In the genomic region with DNA sequence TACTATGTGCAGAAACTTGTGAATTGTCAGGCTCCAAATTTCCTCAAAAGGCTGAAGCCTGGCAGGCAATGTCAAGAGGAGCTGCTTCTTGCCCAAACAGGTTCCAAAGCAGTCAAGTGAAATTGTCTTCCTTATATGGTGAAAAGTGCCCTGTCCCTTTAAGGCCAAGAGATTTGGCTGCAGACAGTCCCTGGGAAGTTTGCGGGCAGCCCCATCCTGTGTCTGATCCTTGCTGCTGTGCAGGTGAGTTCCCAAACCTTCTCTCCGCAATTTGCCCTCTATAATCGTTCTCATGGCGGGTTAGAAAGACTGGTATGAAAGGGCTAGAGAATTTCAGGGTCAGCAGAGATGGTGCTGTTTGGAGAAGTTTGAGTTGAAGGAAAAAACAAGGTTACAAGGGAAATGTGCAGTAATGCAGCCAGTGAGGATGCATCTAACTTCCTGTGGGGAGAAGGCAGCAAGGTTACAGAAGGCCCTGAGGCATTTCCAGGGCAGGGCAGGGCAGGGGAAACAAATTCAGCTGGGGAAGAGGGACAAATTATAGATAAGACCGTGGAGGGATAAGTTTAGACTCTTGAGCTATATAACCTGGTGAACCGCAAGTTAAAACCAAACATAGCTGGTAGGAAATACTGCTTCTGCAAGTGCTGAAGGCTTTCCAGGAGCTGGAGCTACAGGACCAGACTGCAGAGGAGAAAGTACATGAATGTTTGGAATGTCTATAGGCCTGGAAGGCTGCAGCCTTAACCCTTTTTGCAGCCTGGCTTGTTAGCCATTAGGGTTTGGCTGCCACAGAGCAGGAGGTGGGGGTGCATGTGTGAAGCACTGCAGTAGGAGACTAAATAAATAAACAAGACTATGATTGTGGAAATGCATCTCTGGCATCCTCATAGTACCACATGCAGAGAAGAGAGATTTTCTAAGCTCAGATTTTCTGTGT, we compare ENCODE assay signal across 9 cellular contexts.
A peak's percentile ranks its signal among the peaks of the same experiment; 100 is the strongest.
DNase-seq lines count a peak whose midpoint lies in the region; ATAC-seq, FAIRE-seq and TF ChIP-seq lines count a peak whose summit lies in the region.
"Had no signal": no experiment of that assay in that cellular context is flagged by ENCODE, and none has a peak within 500 bp of the region (broad histone marks: within the 10 kb centered on the region; RNA-seq: fewer than 3 reads in every experiment).

No MANE protein-coding gene starts in this region.

- TF ChIP-seq CTCF in A549 (IDR thresholded peaks at IDR 0.05): no peak

- peak overlapping the region in 1 of 10 donors; percentile 0 for H3K27ac Mint-ChIP-seq in naive thymus-derived CD8-positive, alpha-beta T cell

- H3K4me3 Mint-ChIP-seq in naive thymus-derived CD8-positive, alpha-beta T cell: no peak overlapping the region

- peaks cover 0 to under 1% (median 0%) of the 10 kb centered on the region in 3 donors for H3K36me3 Mint-ChIP-seq in naive thymus-derived CD8-positive, alpha-beta T cell

- TF ChIP-seq EP300 in A549 (IDR thresholded peaks at IDR 0.05): 0 out of 5 replicates have a peak, but pooled peaks of 1 of the 2 experiments have one; percentile 41

- peak overlapping the region; percentile 69 to 81 for H3K27ac ChIP-seq in A549
- no peak overlapping the region for H3K27ac ChIP-seq in effector memory CD4-positive, alpha-beta T cell (ENCODE audit: insufficient read depth, low read length, poor library complexity, severe bottlenecking)

- H3K4me1 ChIP-seq in A549: peaks cover 33% of the 10 kb centered on the region
- H3K4me1 ChIP-seq in effector memory CD4-positive, alpha-beta T cell (ENCODE audit: control insufficient read depth, insufficient read depth, low read length, poor library complexity, severe bottlenecking): no peaks in the 10 kb centered on the region

- peak overlapping the region; percentile 39 for H3K4me3 ChIP-seq in A549
- H3K4me3 ChIP-seq in effector memory CD4-positive, alpha-beta T cell (ENCODE audit: insufficient read depth, low read depth, low read length, poor library complexity, severe bottlenecking): no peak overlapping the region

- peak; percentile 28 to 31; a peak in 3 of 5 replicates for TF ChIP-seq RAD21 in A549 (conservative IDR thresholded peaks at IDR 0.05 in 1 of 2, IDR thresholded peaks at IDR 0.05 in 1 of 2)

- H3K9me3 Mint-ChIP-seq in naive thymus-derived CD8-positive, alpha-beta T cell: peaks cover 0 to 2% (median 0%) of the 10 kb centered on the region in 9 donors

- POLR2A ChIA-PET in A549 (lab: Yijun Ruan, JAX): interaction anchor here (0.6 to 2.8 kb wide), 5 partner anchors 17 to 63 kb away, joined by 3 to 18 read pairs (median 3); no protein-coding TSS in a partner anchor
- POLR2A ChIA-PET in naive thymus-derived CD8-positive, alpha-beta T cell (lab: Charles Lee): no interaction called here

- no peaks in the 10 kb centered on the region for H3K27me3 ChIP-seq in effector memory CD4-positive, alpha-beta T cell (replicated peaks; ENCODE audit: control insufficient read depth, insufficient read depth, low read length, poor library complexity, severe bottlenecking)

- peaks cover 0 to 25% (median 3%) of the 10 kb centered on the region in 5 donors for H3K27me3 Mint-ChIP-seq in naive thymus-derived CD8-positive, alpha-beta T cell

- peak overlapping the region; percentile 77 for H3K4me2 ChIP-seq in A549

- FAIRE-seq in A549 (lab: Jason Lieb, UNC): peak; percentile 76

- DNase-seq in A549 (ENCODE audit: low read depth in 1 of 2, low spot score in 1 of 2) (peak; percentile 50 to 64), HT1080 (ENCODE audit: low read depth) (peak; percentile 79), dedifferentiated amniotic fluid mesenchymal stem cell (ENCODE audit: extremely low spot score) (peak; percentile 41), kidney glomerular epithelial cell (lab: John Stamatoyannopoulos, UW) (peak; percentile 71)
- no peak for DNase-seq in naive thymus-derived CD8-positive, alpha-beta T cell
- no peak for DNase-seq in effector memory CD4-positive, alpha-beta T cell
- DNase-seq: COR-L47 had no signal

- WGBS in A549 (ENCODE audit: missing lambda C conversion rate): 1% methylated on average over 6 of the region's 6 CpGs

- no peaks in the 10 kb centered on the region for H3K4me1 Mint-ChIP-seq in naive thymus-derived CD8-positive, alpha-beta T cell

- CTCF ChIA-PET in A549 (lab: Yijun Ruan, JAX): interaction anchor here (0.7 to 1.5 kb wide), 8 partner anchors 12 to 466 kb away, joined by 3 to 10 read pairs (median 3); partner anchors contain the start of gene IL12A

- no peaks in the 10 kb centered on the region for H3K36me3 ChIP-seq in effector memory CD4-positive, alpha-beta T cell (ENCODE audit: control insufficient read depth, insufficient read depth, low read length)

- ATAC-seq in A549 (peak; percentile 90 to 93), HG03135 (IDR thresholded peaks at IDR 0.05; ENCODE audit: unreplicated experiment) (no peak), GM21619 (IDR thresholded peaks at IDR 0.05; ENCODE audit: unreplicated experiment) (no peak)
- no peak for ATAC-seq in naive thymus-derived CD8-positive, alpha-beta T cell

- no peak for TF ChIP-seq POLR2A in A549 (IDR thresholded peaks at IDR 0.05; ENCODE audit: low read length)

- H3K9me3 ChIP-seq in A549: no peaks in the 10 kb centered on the region
- H3K9me3 ChIP-seq in effector memory CD4-positive, alpha-beta T cell (ENCODE audit: control insufficient read depth, low read length): no peaks in the 10 kb centered on the region

TF ChIP-seq in A549, 52 proteins besides CTCF, POLR2A, EP300 and RAD21 (continues in another document):
- TF ChIP-seq HOXB13 (CRISPR knock-in tag; IDR thresholded peaks at IDR 0.05; ENCODE audit: low read depth): no peak
- no peak for TF ChIP-seq RFX5 (IDR thresholded peaks at IDR 0.05)
- TF ChIP-seq NR3C1 (IDR thresholded peaks at IDR 0.05): no peak
- TF ChIP-seq ELK1 (IDR thresholded peaks at IDR 0.05; ENCODE audit: low read depth, low read length): no peak
- no peak for TF ChIP-seq KDM5A (IDR thresholded peaks at IDR 0.05)
- no peak for TF ChIP-seq BHLHE40 (IDR thresholded peaks at IDR 0.05; ENCODE audit: low read depth, low read length)
- no peak for TF ChIP-seq HES2 (IDR thresholded peaks at IDR 0.05)
- no peak for TF ChIP-seq RARB (CRISPR knock-in tag; IDR thresholded peaks at IDR 0.05)
- TF ChIP-seq FOSL2 (IDR thresholded peaks at IDR 0.05): no peak
- no peak for TF ChIP-seq FOSL2 (CRISPR knock-in tag; IDR thresholded peaks at IDR 0.05)
- no peak for TF ChIP-seq HMGXB4 (CRISPR knock-in tag; IDR thresholded peaks at IDR 0.05; ENCODE audit: borderline replicate concordance)
- no peak for TF ChIP-seq HOXA7 (CRISPR knock-in tag; IDR thresholded peaks at IDR 0.05)
- no peak for TF ChIP-seq ESRRA (IDR thresholded peaks at IDR 0.05; ENCODE audit: borderline replicate concordance, low read length)
- no peak for TF ChIP-seq EHF (CRISPR knock-in tag; IDR thresholded peaks at IDR 0.05)
- TF ChIP-seq CHD2 (IDR thresholded peaks at IDR 0.05; ENCODE audit: low read length, partially characterized antibody): no peak
- no peak for TF ChIP-seq HEYL (CRISPR knock-in tag; IDR thresholded peaks at IDR 0.05)
- no peak for TF ChIP-seq HDAC2 (IDR thresholded peaks at IDR 0.05)
- 0 out of 4 replicates have a peak, but pooled peaks of 1 of the 2 experiments have one; percentile 12 for TF ChIP-seq CEBPB (IDR thresholded peaks at IDR 0.05)
- no peak for TF ChIP-seq RNF2 (IDR thresholded peaks at IDR 0.05; ENCODE audit: borderline replicate concordance, low read depth)
- no peak for TF ChIP-seq EHMT2 (IDR thresholded peaks at IDR 0.05; ENCODE audit: low read depth)
- TF ChIP-seq, protein P1, sequence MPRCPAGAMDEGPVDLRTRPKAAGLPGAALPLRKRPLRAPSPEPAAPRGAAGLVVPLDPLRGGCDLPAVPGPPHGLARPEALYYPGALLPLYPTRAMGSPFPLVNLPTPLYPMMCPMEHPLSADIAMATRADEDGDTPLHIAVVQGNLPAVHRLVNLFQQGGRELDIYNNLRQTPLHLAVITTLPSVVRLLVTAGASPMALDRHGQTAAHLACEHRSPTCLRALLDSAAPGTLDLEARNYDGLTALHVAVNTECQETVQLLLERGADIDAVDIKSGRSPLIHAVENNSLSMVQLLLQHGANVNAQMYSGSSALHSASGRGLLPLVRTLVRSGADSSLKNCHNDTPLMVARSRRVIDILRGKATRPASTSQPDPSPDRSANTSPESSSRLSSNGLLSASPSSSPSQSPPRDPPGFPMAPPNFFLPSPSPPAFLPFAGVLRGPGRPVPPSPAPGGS (IDR thresholded peaks at IDR 0.05): 0 out of 3 replicates have a peak, but pooled peaks have one; percentile 15
- no peak for TF ChIP-seq ZSCAN20 (CRISPR knock-in tag; IDR thresholded peaks at IDR 0.05)
- TF ChIP-seq GATA3 (IDR thresholded peaks at IDR 0.05; ENCODE audit: borderline replicate concordance): peak; percentile 61; the same call in 1 of the 2 replicates
- TF ChIP-seq ZNF302 (CRISPR knock-in tag; IDR thresholded peaks at IDR 0.05): no peak
- no peak for TF ChIP-seq JUN (IDR thresholded peaks at IDR 0.05)

Comparison
In these comparisons a context has a peak if more than half of its experiments do, and no peak if none do; other contexts are left out.
1. ATAC-seq: peak in A549 (2 of 2); none in naive thymus-derived CD8-positive, alpha-beta T cell (0 of 2), HG03135 (single experiment) and GM21619 (single experiment).
2. DNase-seq: peak in A549 (2 of 2), HT1080 (single experiment), dedifferentiated amniotic fluid mesenchymal stem cell (single experiment) and kidney glomerular epithelial cell (single experiment); none in naive thymus-derived CD8-positive, alpha-beta T cell (0 of 10) and effector memory CD4-positive, alpha-beta T cell (0 of 3).